16 cellular contexts compared by ENCODE assay signal in the genomic region with DNA sequence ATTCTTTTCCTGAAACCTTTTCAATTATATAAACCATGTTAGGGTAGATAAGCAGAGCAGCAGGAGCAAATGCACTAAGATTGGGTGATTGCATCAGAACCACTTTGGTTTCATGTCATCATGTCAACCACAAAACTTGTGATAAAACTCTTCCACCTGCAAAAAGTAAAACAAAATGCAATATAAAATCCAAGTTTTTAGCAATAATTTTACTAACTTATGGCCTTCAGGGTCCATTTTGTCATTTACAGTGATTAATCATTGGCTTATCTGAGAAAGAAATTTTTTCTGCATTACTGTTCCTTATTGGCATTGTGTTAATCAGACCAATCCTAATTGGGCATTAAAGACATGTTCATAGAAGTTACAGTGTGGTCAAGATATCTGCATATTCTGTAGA. TPM values are rescaled to one million over a fixed set of nuclear protein-coding genes. Genes with fewer than 3 reads are reported as not detected.
"Had no signal": no experiment of that assay in that cellular context is flagged by ENCODE, and none has a peak within 500 bp of the region (broad histone marks: within the 10 kb centered on the region; RNA-seq: fewer than 3 reads in every experiment).

No MANE protein-coding gene starts in this region.

- DNase-seq: MG63, NCI-H1436, NCI-H187, NCI-H2029, NCI-H2081 treated with DMSO at 0.1 percent for 48 hours, NCI-H2171, NCI-H226, NCI-H446, NCI-H510A, NCI-H524 treated with DMSO at 0.1 percent for 48 hours, SHP77 had no signal

- H3K4me3 ChIP-seq: K562, MG63 had no signal

- H3K27ac ChIP-seq: HL-60, RWPE1 had no signal

- H3K9me3 ChIP-seq: MG63 had no signal

- H3K27me3 ChIP-seq: MG63 had no signal

- ATAC-seq: K562 had no signal

- H3K36me3 ChIP-seq: MG63 had no signal

- FAIRE-seq: HTR-8/SVneo, K562 had no signal

RNA-seq across cellular contexts. Expression of gene NHS, which starts 42.4 kb away (rescaled TPM):
- polyA plus RNA-seq: IgD-negative memory B cell, K562 had no signal
